Comparison of ENCODE assay signal across 8 cellular contexts in the genomic region with DNA sequence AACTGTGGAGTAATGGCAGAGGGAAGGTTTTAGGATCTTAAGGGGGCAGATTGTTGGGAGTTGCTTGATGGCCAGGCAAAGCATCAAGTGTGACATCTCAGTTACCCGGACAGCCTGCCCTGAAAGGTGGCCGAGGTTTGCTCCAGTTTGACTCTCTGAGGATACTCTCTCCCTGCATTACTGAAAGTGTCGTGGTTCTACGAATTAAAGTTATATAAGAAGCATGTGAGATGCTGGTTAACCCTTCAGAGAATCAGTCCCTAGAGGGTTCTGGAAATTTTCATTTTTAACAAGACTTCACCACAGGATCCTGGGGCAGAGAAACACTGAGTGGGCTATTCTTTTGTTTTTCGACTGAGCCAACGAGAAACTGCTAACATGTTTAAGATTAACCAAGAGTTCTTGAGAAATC. TPM values are rescaled to one million over a fixed set of nuclear protein-coding genes. Genes with fewer than 3 reads are reported as not detected.
A peak's percentile ranks its signal among the peaks of the same experiment; 100 is the strongest.
DNase-seq lines count a peak whose midpoint lies in the region; ATAC-seq and TF ChIP-seq lines count a peak whose summit lies in the region.

No MANE protein-coding gene starts in this region.

- H3K9me3 ChIP-seq in endocrine pancreas (ENCODE audit: control insufficient read depth, low read length) = no peaks in the 10 kb centered on the region

- H3K27me3 Mint-ChIP-seq in osteocyte (ENCODE audit: unreplicated experiment) = peaks cover 2% of the 10 kb centered on the region

- peak; percentile 2 for ATAC-seq in GM18858 (IDR thresholded peaks at IDR 0.05; ENCODE audit: unreplicated experiment)
- ATAC-seq in GM21723 (IDR thresholded peaks at IDR 0.05; ENCODE audit: unreplicated experiment) = no peak

- no peaks in the 10 kb centered on the region for H3K27me3 ChIP-seq in endocrine pancreas (ENCODE audit: control insufficient read depth, insufficient read depth, low read length)

- H3K4me1 Mint-ChIP-seq in osteocyte (ENCODE audit: unreplicated experiment) = peaks cover 40% of the 10 kb centered on the region

- no peaks in the 10 kb centered on the region for H3K36me3 ChIP-seq in endocrine pancreas (ENCODE audit: control insufficient read depth, insufficient read depth, low read length)

- no peak for TF ChIP-seq CTCF in LNCaP clone FGC (IDR thresholded peaks at IDR 0.05; ENCODE audit: control insufficient read depth, extremely low read depth, insufficient read depth)
- no peak for TF ChIP-seq CTCF in osteocyte (IDR thresholded peaks at IDR 0.05)

- DNase-seq in LNCaP clone FGC (ENCODE audit: low read depth) (no peak), osteocyte (ENCODE audit: extremely low spot score, unreplicated experiment) (no peak)
- no peak for DNase-seq in effector CD4-positive, alpha-beta T cell
- no peak for DNase-seq in stimulated activated naive CD4-positive, alpha-beta T cell treated with Interleukin-2 at 50 U/mL for 16 hours (lab: John Stamatoyannopoulos, UW)
- no peak for DNase-seq in activated CD8-positive, alpha-beta memory T cell treated with anti-CD3 and anti-CD28 coated beads, Interleukin-2, amount 50 U/mL, for 48 hours

- H3K36me3 Mint-ChIP-seq in osteocyte (ENCODE audit: unreplicated experiment) = no peaks in the 10 kb centered on the region

- no peaks in the 10 kb centered on the region for H3K9me3 Mint-ChIP-seq in osteocyte (ENCODE audit: unreplicated experiment)

- H3K4me1 ChIP-seq in endocrine pancreas (ENCODE audit: control insufficient read depth, insufficient read depth, low read length) = peaks cover 29% of the 10 kb centered on the region

- H3K27ac Mint-ChIP-seq in osteocyte (ENCODE audit: unreplicated experiment) = peak overlapping the region; percentile 99

- H3K9ac ChIP-seq in endocrine pancreas (ENCODE audit: control insufficient read depth, insufficient read depth, low read length) = no peak overlapping the region

- H3K4me3 Mint-ChIP-seq in osteocyte (ENCODE audit: unreplicated experiment) = peak overlapping the region; percentile 94

- H3K4me3 ChIP-seq in LNCaP clone FGC (ENCODE audit: low read depth, low read length) (peak overlapping the region; percentile 85), endocrine pancreas (ENCODE audit: control insufficient read depth, insufficient read depth, low read length) (peak overlapping the region; percentile 61)

RNA-seq across cellular contexts. Expression of a gene that starts 0.7 kb away (rescaled TPM):
- total RNA-seq in osteocyte = 54.7 and 57.4 TPM in 2 replicates
